Comparison of ENCODE assay signal across 1 cellular context in the genomic region with DNA sequence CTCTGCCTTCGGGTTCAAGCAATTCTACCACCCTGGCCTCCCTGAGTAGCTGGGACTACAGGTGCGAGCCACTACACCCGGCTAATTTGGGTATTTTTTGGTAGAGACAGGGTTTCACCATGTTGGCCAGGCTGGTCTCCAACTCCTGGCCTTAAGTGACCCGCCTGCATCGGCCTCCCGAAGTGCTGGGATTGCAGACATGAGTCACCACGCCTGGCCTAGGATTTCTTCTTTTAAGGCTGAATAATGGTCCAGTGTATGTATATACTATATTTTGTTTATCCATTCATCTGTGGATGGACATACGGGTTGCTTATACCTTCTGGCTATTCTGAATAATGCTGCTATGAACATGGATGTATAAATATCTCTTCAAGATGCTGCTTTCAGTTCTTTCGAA.
TF ChIP-seq lines count a peak whose summit lies in the region.

No MANE protein-coding gene starts in this region.

TF ChIP-seq in IMR-90, 13 proteins besides CTCF, POLR2A, EP300 and RAD21 (continued from another document):
- TF ChIP-seq ELK1 (IDR thresholded peaks at IDR 0.05; ENCODE audit: borderline replicate concordance, low read depth, low read length) (no peak), NFE2L2 (IDR thresholded peaks at IDR 0.05; ENCODE audit: low read depth, low read length) (no peak), MAFK (IDR thresholded peaks at IDR 0.05; ENCODE audit: low read depth, low read length) (no peak), FOS (IDR thresholded peaks at IDR 0.05; ENCODE audit: low read depth, low read length) (no peak), RCOR1 (IDR thresholded peaks at IDR 0.05; ENCODE audit: insufficient replicate concordance, low read length) (no peak), MXI1 (IDR thresholded peaks at IDR 0.05; ENCODE audit: borderline replicate concordance, low read depth, low read length) (no peak), MAZ (IDR thresholded peaks at IDR 0.05; ENCODE audit: borderline replicate concordance, low read depth, low read length) (no peak), SMC3 (IDR thresholded peaks at IDR 0.05; ENCODE audit: low read depth, low read length) (no peak), CEBPB (IDR thresholded peaks at IDR 0.05; ENCODE audit: low read depth, low read length) (no peak)
